Comparison of ENCODE assay signal across 8 cellular contexts in genomic region chr4:153573881-153574807, GRCh38.
DNase-seq lines count a peak whose midpoint lies in the region; ATAC-seq and TF ChIP-seq lines count a peak whose summit lies in the region.

No MANE protein-coding gene starts in this region.

- ATAC-seq in GM19455 (IDR thresholded peaks at IDR 0.05; ENCODE audit: unreplicated experiment) (peak; percentile 51), lung (ENCODE audit: insufficient read depth, low FRiP score) (peak; percentile 74)

- 0 out of 2 replicates have a peak, but pooled peaks cover 9% of the 10 kb centered on the region for H3K79me2 ChIP-seq in Karpas-422 (ENCODE audit: low read length)

- no peaks in the 10 kb centered on the region for H3K9me2 ChIP-seq in Karpas-422 (replicated peaks; ENCODE audit: insufficient read depth, low read length)

- H3K4me3 ChIP-seq in Karpas-422 (ENCODE audit: low read length) (peak overlapping the region; percentile 14), lung (no peak overlapping the region)

- H3K27me3 ChIP-seq in Karpas-422 (ENCODE audit: low read length) (no peaks in the 10 kb centered on the region), lung (ENCODE audit: control insufficient read depth, insufficient read depth) (no peaks in the 10 kb centered on the region)

- H2AFZ ChIP-seq in Karpas-422 (ENCODE audit: low read length), result no peak overlapping the region

- peak overlapping the region; percentile 56 for H3K4me2 ChIP-seq in Karpas-422 (ENCODE audit: low read depth, low read length, poor library complexity, severe bottlenecking)

- WGBS in lung, 2 donors, result 87 to 89% methylated on average over 4 of the region's 4 CpGs

- peak overlapping the region; percentile 30 for H3K9ac ChIP-seq in Karpas-422 (ENCODE audit: low read length)

- H3K36me3 ChIP-seq in Karpas-422 (ENCODE audit: insufficient read depth, low read length) (no peaks in the 10 kb centered on the region), lung (ENCODE audit: control insufficient read depth in 2 of 2, insufficient read depth in 2 of 2, low read length in 2 of 2) (no peaks in the 10 kb centered on the region)

- H3K4me1 ChIP-seq in Karpas-422 (ENCODE audit: low read length), result peaks cover 67% of the 10 kb centered on the region
- peaks cover 0 to 2% of the 10 kb centered on the region in 2 donors for H3K4me1 ChIP-seq in lung (ENCODE audit: control insufficient read depth in 2 of 2, insufficient read depth in 2 of 2, low read length in 2 of 2)

- H3K9me3 ChIP-seq in Karpas-422 (ENCODE audit: low read length) (no peaks in the 10 kb centered on the region), lung (ENCODE audit: control insufficient read depth in 2 of 2, insufficient read depth in 1 of 2, low read length in 1 of 2) (no peaks in the 10 kb centered on the region)

- TF ChIP-seq CTCF in VCaP (conservative IDR thresholded peaks at IDR 0.05) (peak; percentile 78), lung (IDR thresholded peaks at IDR 0.05; ENCODE audit: control extremely low read depth, extremely low read depth) (peak; percentile 62)

- H4K20me1 ChIP-seq in Karpas-422 (ENCODE audit: insufficient read depth, low read depth, low read length), result no peaks in the 10 kb centered on the region

- H3K27ac ChIP-seq in Karpas-422 (ENCODE audit: low read length), result peak overlapping the region; percentile 83
- no peak overlapping the region for H3K27ac ChIP-seq in VCaP
- H3K27ac ChIP-seq in caudate nucleus (ENCODE audit: low read depth, low read length), result no peak overlapping the region
- H3K27ac ChIP-seq in lung (ENCODE audit: low read depth in 1 of 2, low read length in 1 of 2), result peak overlapping the region in 1 of 2 donors; percentile 77

- DNase-seq in COLO829 (ENCODE audit: low spot score) (peak; percentile 57), Karpas-422 (peak; percentile 90), caudate nucleus (lab: John Stamatoyannopoulos, UW) (peak in 54 of 61 donors; percentile 3 to 88 (median 39)), lung (ENCODE audit: low spot score) (peak; percentile 40), cerebellar nuclear complex (lab: John Stamatoyannopoulos, UW) (no peak)
- DNase-seq in stimulated activated CD8-positive, alpha-beta memory T cell treated with anti-CD3 and anti-CD28 coated beads, Interleukin-15, amount 100 ng/mL, for 1 hour (ENCODE audit: low read depth), result peak; percentile 37

Comparison
In these comparisons a context has a peak if more than half of its experiments do, and no peak if none do; other contexts are left out.
1. DNase-seq: peak in COLO829 (single experiment), Karpas-422 (single experiment), caudate nucleus (54 of 61), lung (single experiment) and stimulated activated CD8-positive, alpha-beta memory T cell treated with anti-CD3 and anti-CD28 coated beads, Interleukin-15, amount 100 ng/mL, for 1 hour (single experiment); none in cerebellar nuclear complex (0 of 2).